ENCODE assay signal across 18 cellular contexts in genomic region chr2:156505696-156506095, GRCh38.
DNase-seq lines count a peak whose midpoint lies in the region; ATAC-seq and TF ChIP-seq lines count a peak whose summit lies in the region.
"Had no signal": no experiment of that assay in that cellular context is flagged by ENCODE, and none has a peak within 500 bp of the region (broad histone marks: within the 10 kb centered on the region; RNA-seq: fewer than 3 reads in every experiment).

No MANE protein-coding gene starts in this region.

- no peak for TF ChIP-seq CTCF in spleen (IDR thresholded peaks at IDR 0.05 in 8 of 11, conservative IDR thresholded peaks at IDR 0.05 in 3 of 11)

- ATAC-seq in GM18498 (IDR thresholded peaks at IDR 0.05; ENCODE audit: unreplicated experiment) (peak; percentile 82), GM19438 (IDR thresholded peaks at IDR 0.05; ENCODE audit: low read depth, unreplicated experiment) (peak; percentile 92), HG02798 (IDR thresholded peaks at IDR 0.05; ENCODE audit: poor library complexity, unreplicated experiment) (peak; percentile 72), HG03439 (IDR thresholded peaks at IDR 0.05; ENCODE audit: unreplicated experiment) (peak; percentile 61)
- ATAC-seq: A549 had no signal

- DNase-seq in retina = no peak
- no peak for DNase-seq in SHP77 treated with DMSO at 0.1 percent for 48 hours (lab: John Stamatoyannopoulos, UW)
- no peak for DNase-seq in NCI-H1436 treated with DMSO at 0.1 percent for 48 hours (lab: John Stamatoyannopoulos, UW)
- DNase-seq in spleen = no peak
- DNase-seq: activated B cell treated with CpG ODN at 0.5 μM for 24 hours; activated CD8-positive, alpha-beta memory T cell treated with anti-CD3 and anti-CD28 coated beads, Interleukin-2, amount 50 U/mL, for 48 hours; adrenal gland; CD8-positive, alpha-beta memory T cell; cortex of kidney; mesendoderm; NCI-H2081 treated with DMSO at 0.1 percent for 48 hours; SK-N-SH; tibial artery had no signal

- no peaks in the 10 kb centered on the region for H3K27me3 ChIP-seq in spleen (replicated peaks in 1 of 7)
- H3K27me3 ChIP-seq: adrenal gland, tibial artery had no signal

- H3K9me3 ChIP-seq in spleen = no peaks in the 10 kb centered on the region
- H3K9me3 ChIP-seq: A549, adrenal gland, SK-N-SH, tibial artery had no signal

- intact Hi-C loops in spleen (cut with DNase I; ENCODE audit: low total_unique reads) = no loop called here

- no peak overlapping the region for H3K4me3 ChIP-seq in spleen
- H3K4me3 ChIP-seq: A549, adrenal gland, tibial artery had no signal

- no peak overlapping the region for H3K27ac ChIP-seq in spleen
- H3K27ac ChIP-seq: A549, adrenal gland, tibial artery had no signal

- no peak for TF ChIP-seq POLR2A in spleen (IDR thresholded peaks at IDR 0.05)

- peaks cover 0 to 3% (median 0%) of the 10 kb centered on the region in 6 donors for H3K4me1 ChIP-seq in spleen
- H3K4me1 ChIP-seq: A549, adrenal gland, tibial artery had no signal

- H3K36me3 ChIP-seq in spleen = peaks cover 0 to 23% (median 0%) of the 10 kb centered on the region in 6 donors
- H3K36me3 ChIP-seq: adrenal gland had no signal
